ENCODE assay signal across 8 cellular contexts in genomic region chr10:101042118-101042517, GRCh38. TPM values are rescaled to one million over a fixed set of nuclear protein-coding genes. Genes with fewer than 3 reads are reported as not detected.
A peak's percentile ranks its signal among the peaks of the same experiment; 100 is the strongest.
DNase-seq lines count a peak whose midpoint lies in the region; ATAC-seq, FAIRE-seq and TF ChIP-seq lines count a peak whose summit lies in the region.

No MANE protein-coding gene starts in this region.

- no peaks in the 10 kb centered on the region for H3K9me3 Mint-ChIP-seq in CD4-positive, alpha-beta memory T cell

- H3K36me3 Mint-ChIP-seq in CD4-positive, alpha-beta memory T cell: peaks cover 12 to 33% of the 10 kb centered on the region in 2 donors

- POLR2A ChIA-PET in CD4-positive, alpha-beta memory T cell (lab: Charles Lee; ENCODE audit: partially characterized antibody): interaction anchor here (0.7 to 5.6 kb wide), 8 partner anchors 9 to 1603 kb away, joined by 3 to 69 read pairs (median 17); partner anchors contain the start of genes KAZALD1, PDZD7, SFXN3 and TRIM8

- peaks cover 5 to 8% of the 10 kb centered on the region in 2 donors for H3K27me3 Mint-ChIP-seq in CD4-positive, alpha-beta memory T cell

- peak overlapping the region; percentile 92 to 99 (median 97) for H3K4me3 Mint-ChIP-seq in CD4-positive, alpha-beta memory T cell

- ATAC-seq in RWPE2 (ENCODE audit: low read depth): no peak
- no peak for ATAC-seq in pancreas

- peaks cover 12% of the 10 kb centered on the region for H3K36me3 ChIP-seq in CD4-positive, alpha-beta memory T cell (ENCODE audit: insufficient read depth, low read length)
- H3K36me3 ChIP-seq in RWPE2 (ENCODE audit: low read depth) (peaks cover 11% of the 10 kb centered on the region), pancreas (peaks cover 0 to 8% (median 7%) of the 10 kb centered on the region in 3 donors)

- intact Hi-C loops in CD4-positive, alpha-beta memory T cell (cut with micrococcal nuclease): loop anchor here (1.0 to 5.0 kb wide), 2 partner anchors 8 to 100 kb away; no protein-coding TSS in a partner anchor
- intact Hi-C loops in pancreas (cut with DNase I): no loop called here

- peak overlapping the region; percentile 68 for H3K27ac ChIP-seq in CD4-positive, alpha-beta memory T cell (ENCODE audit: low read depth, low read length)
- H3K27ac ChIP-seq in RWPE2 (ENCODE audit: poor library complexity, severe bottlenecking) (peak overlapping the region; percentile 79), epithelial cell of prostate (peak overlapping the region; percentile 88), pancreas (peak overlapping the region; percentile 80 to 96 (median 85))

- WGBS in pancreas, 2 donors: 57 to 74% methylated on average over 4 of the region's 4 CpGs

- TF ChIP-seq CTCF in RWPE2 (IDR thresholded peaks at IDR 0.05; ENCODE audit: poor library complexity, severe bottlenecking): no peak
- no peak for TF ChIP-seq CTCF in pancreas (IDR thresholded peaks at IDR 0.05)

- FAIRE-seq in pancreas (lab: Jason Lieb, UNC): no peak

- CTCF ChIA-PET in CD4-positive, alpha-beta memory T cell (lab: Charles Lee; ENCODE audit: partially characterized antibody): interaction anchor here (0.9 to 26.6 kb wide), 9 partner anchors 10 to 100 kb away, joined by 4 to 645 read pairs (median 21); partner anchors contain the start of genes KAZALD1, PDZD7 and SFXN3

- no peaks in the 10 kb centered on the region for H3K9me3 ChIP-seq in CD4-positive, alpha-beta memory T cell (ENCODE audit: control insufficient read depth in 1 of 2, low read length in 2 of 2)
- H3K9me3 ChIP-seq in RWPE2 (ENCODE audit: severe bottlenecking) (no peaks in the 10 kb centered on the region), pancreas (no peaks in the 10 kb centered on the region)

- in situ Hi-C loops in ACHN (cut with HindIII; ENCODE audit: low pct_ligation_motif_present, low pct_unique_long_range_greater_than_20kb, low sequenced_read_pairs): no loop called here

- H3K4me3 ChIP-seq in CD4-positive, alpha-beta memory T cell (ENCODE audit: low read length in 2 of 2): peak overlapping the region in 1 of 2 donors; percentile 81
- peak overlapping the region; percentile 35 for H3K4me3 ChIP-seq in RWPE2 (ENCODE audit: severe bottlenecking)
- H3K4me3 ChIP-seq in pancreas: peak overlapping the region in 2 of 4 donors; percentile 43 to 44

- H3K4me1 Mint-ChIP-seq in CD4-positive, alpha-beta memory T cell: peaks cover 16 to 25% (median 19%) of the 10 kb centered on the region in 4 donors

- peak overlapping the region; percentile 29 to 99 (median 96) for H3K27ac Mint-ChIP-seq in CD4-positive, alpha-beta memory T cell

- peaks cover 27% of the 10 kb centered on the region for H3K4me1 ChIP-seq in CD4-positive, alpha-beta memory T cell (ENCODE audit: insufficient read depth, low read length)
- H3K4me1 ChIP-seq in RWPE2 (ENCODE audit: insufficient read depth, poor library complexity, severe bottlenecking): peaks cover 9% of the 10 kb centered on the region
- peaks cover 5 to 12% (median 6%) of the 10 kb centered on the region in 3 donors for H3K4me1 ChIP-seq in pancreas

- no peak for DNase-seq in CD4-positive, alpha-beta memory T cell
- DNase-seq in RWPE2 (ENCODE audit: low spot score): no peak
- no peak for DNase-seq in epithelial cell of prostate (ENCODE audit: low read depth, low spot score)
- DNase-seq in pancreas: no peak
- DNase-seq in Kasumi-1 (lab: John Stamatoyannopoulos, UW): no peak
- no peak for DNase-seq in ACHN
- DNase-seq in NCI-H146 treated with DMSO at 0.1 percent for 48 hours (lab: John Stamatoyannopoulos, UW; ENCODE audit: unreplicated experiment): no peak
- no peak for DNase-seq in DMS153 (lab: John Stamatoyannopoulos, UW)

- no peaks in the 10 kb centered on the region for H3K27me3 ChIP-seq in CD4-positive, alpha-beta memory T cell (ENCODE audit: insufficient read depth, low read length)
- no peaks in the 10 kb centered on the region for H3K27me3 ChIP-seq in RWPE2 (ENCODE audit: insufficient read depth, poor library complexity, severe bottlenecking)
- H3K27me3 ChIP-seq in pancreas: no peaks in the 10 kb centered on the region

RNA-seq across cellular contexts. Expression of gene SFXN3, which starts 11.1 kb away (rescaled TPM):
- 100 to 1,000 TPM; 118 to 123 TPM for total RNA-seq in CD4-positive, alpha-beta memory T cell
- 10 to 100 TPM; 10.8 to 21.0 TPM for polyA plus RNA-seq in CD4-positive, alpha-beta memory T cell
- 10 to 100 TPM in 5 of 6 donors, 1 to 10 TPM in 1; 8.2 to 33.5 (median 13.8) TPM for total RNA-seq in pancreas
- polyA plus RNA-seq in pancreas: 10 to 100 TPM; 19.2 to 19.3 TPM

RNA-seq across cellular contexts. Expression of gene PDZD7, which starts 11.2 kb away (rescaled TPM):
- 1 to 10 TPM; 1.1 to 1.8 TPM for total RNA-seq in CD4-positive, alpha-beta memory T cell
- polyA plus RNA-seq in CD4-positive, alpha-beta memory T cell: under 1 TPM; 0.20 to 0.29 TPM
- under 1 TPM; 0.18 to 0.49 (median 0.27) TPM for total RNA-seq in pancreas
- under 1 TPM; 0.89 to 0.99 TPM for polyA plus RNA-seq in pancreas

RNA-seq across cellular contexts. Expression of gene KAZALD1, which starts 19.7 kb away (rescaled TPM):
- total RNA-seq in CD4-positive, alpha-beta memory T cell: not detected
- polyA plus RNA-seq in CD4-positive, alpha-beta memory T cell: not detected
- total RNA-seq in pancreas: 1 to 10 TPM in 2 of 6 donors, under 1 TPM in 4; 0.19 to 1.5 (median 0.67) TPM
- 1 to 10 TPM; 1.3 to 1.6 TPM for polyA plus RNA-seq in pancreas

RNA-seq across cellular contexts. Expression of gene LZTS2, which starts 42.5 kb away (rescaled TPM):
- total RNA-seq in CD4-positive, alpha-beta memory T cell: 10 to 100 TPM; 33.4 to 33.9 TPM
- 10 to 100 TPM in 1 of 2 donors, 1 to 10 TPM in 1; 8.4 to 19.9 TPM for polyA plus RNA-seq in CD4-positive, alpha-beta memory T cell
- total RNA-seq in pancreas: 10 to 100 TPM; 10.5 to 26.5 (median 14.4) TPM
- polyA plus RNA-seq in pancreas: 10 to 100 TPM; 41.1 to 52.2 TPM

RNA-seq across cellular contexts. Expression of gene TWNK, which starts 54.8 kb away (rescaled TPM):
- total RNA-seq in CD4-positive, alpha-beta memory T cell: 10 to 100 TPM; 11.5 to 14.3 TPM
- 10 to 100 TPM in 1 of 2 donors, 1 to 10 TPM in 1; 5.0 to 10.3 TPM for polyA plus RNA-seq in CD4-positive, alpha-beta memory T cell
- total RNA-seq in pancreas: 1 to 10 TPM; 1.7 to 5.4 (median 3.8) TPM
- 1 to 10 TPM; 3.1 to 3.2 TPM for polyA plus RNA-seq in pancreas
